2 cellular contexts compared by ENCODE assay signal in the genomic region with DNA sequence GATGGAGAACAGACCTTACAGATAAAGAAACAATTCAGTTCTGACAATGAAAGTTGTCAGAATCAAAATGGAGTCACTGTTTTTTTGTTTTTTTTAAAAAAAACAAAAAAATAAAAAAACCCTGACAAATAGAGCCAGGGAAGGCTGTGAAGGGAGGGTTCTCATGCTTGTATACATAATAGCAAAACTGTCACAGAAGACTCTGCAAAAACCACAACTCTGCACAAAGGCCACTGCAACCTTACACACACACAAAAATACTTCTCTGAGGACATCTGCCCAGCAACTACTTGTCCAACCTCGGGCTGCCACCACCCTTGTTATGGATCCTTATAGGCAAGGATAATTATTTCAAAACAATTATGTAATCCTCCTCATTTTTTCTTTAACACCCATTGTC.
A peak's percentile ranks its signal among the peaks of the same experiment; 100 is the strongest.
TF ChIP-seq lines count a peak whose summit lies in the region.

No MANE protein-coding gene starts in this region.

TF ChIP-seq in HEK293, 187 proteins besides CTCF, POLR2A, EP300 and RAD21:
- TF ChIP-seq ZNF175 (tag by site-specific recombination; IDR thresholded peaks at IDR 0.05), result no peak
- TF ChIP-seq, protein P1, sequence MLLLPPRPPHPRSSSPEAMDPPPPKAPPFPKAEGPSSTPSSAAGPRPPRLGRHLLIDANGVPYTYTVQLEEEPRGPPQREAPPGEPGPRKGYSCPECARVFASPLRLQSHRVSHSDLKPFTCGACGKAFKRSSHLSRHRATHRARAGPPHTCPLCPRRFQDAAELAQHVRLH (tag by site-specific recombination; IDR thresholded peaks at IDR 0.05), result no peak
- TF ChIP-seq ZNF133 (tag by site-specific recombination; IDR thresholded peaks at IDR 0.05), result no peak
- no peak for TF ChIP-seq KLF10 (tag by site-specific recombination; IDR thresholded peaks at IDR 0.05)
- TF ChIP-seq, protein P2, sequence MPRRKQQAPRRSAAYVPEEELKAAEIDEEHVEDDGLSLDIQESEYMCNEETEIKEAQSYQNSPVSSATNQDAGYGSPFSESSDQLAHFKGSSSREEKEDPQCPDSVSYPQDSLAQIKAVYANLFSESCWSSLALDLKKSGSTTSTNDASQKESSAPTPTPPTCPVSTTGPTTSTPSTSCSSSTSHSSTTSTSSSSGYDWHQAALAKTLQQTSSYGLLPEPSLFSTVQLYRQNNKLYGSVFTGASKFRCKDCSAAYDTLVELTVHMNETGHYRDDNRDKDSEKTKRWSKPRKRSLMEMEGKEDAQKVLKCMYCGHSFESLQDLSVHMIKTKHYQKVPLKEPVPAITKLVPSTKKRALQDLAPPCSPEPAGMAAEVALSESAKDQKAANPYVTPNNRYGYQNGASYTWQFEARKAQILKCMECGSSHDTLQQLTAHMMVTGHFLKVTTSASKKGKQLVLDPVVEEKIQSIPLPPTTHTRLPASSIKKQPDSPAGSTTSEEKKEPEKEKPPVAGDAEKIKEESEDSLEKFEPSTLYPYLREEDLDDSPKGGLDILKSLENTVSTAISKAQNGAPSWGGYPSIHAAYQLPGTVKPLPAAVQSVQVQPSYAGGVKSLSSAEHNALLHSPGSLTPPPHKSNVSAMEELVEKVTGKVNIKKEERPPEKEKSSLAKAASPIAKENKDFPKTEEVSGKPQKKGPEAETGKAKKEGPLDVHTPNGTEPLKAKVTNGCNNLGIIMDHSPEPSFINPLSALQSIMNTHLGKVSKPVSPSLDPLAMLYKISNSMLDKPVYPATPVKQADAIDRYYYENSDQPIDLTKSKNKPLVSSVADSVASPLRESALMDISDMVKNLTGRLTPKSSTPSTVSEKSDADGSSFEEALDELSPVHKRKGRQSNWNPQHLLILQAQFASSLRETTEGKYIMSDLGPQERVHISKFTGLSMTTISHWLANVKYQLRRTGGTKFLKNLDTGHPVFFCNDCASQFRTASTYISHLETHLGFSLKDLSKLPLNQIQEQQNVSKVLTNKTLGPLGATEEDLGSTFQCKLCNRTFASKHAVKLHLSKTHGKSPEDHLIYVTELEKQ (tag by site-specific recombination; IDR thresholded peaks at IDR 0.05; ENCODE audit: borderline replicate concordance), result no peak
- TF ChIP-seq, protein P3, sequence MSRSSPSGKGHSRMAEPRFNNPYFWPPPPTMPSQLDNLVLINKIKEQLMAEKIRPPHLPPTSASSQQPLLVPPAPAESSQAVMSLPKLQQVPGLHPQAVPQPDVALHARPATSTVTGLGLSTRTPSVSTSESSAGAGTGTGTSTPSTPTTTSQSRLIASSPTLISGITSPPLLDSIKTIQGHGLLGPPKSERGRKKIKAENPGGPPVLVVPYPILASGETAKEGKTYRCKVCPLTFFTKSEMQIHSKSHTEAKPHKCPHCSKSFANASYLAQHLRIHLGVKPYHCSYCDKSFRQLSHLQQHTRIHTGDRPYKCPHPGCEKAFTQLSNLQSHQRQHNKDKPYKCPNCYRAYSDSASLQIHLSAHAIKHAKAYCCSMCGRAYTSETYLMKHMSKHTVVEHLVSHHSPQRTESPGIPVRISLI (tag by site-specific recombination; IDR thresholded peaks at IDR 0.05), result peak; percentile 48; the same call in 1 of the 2 replicates
- TF ChIP-seq, protein P4, sequence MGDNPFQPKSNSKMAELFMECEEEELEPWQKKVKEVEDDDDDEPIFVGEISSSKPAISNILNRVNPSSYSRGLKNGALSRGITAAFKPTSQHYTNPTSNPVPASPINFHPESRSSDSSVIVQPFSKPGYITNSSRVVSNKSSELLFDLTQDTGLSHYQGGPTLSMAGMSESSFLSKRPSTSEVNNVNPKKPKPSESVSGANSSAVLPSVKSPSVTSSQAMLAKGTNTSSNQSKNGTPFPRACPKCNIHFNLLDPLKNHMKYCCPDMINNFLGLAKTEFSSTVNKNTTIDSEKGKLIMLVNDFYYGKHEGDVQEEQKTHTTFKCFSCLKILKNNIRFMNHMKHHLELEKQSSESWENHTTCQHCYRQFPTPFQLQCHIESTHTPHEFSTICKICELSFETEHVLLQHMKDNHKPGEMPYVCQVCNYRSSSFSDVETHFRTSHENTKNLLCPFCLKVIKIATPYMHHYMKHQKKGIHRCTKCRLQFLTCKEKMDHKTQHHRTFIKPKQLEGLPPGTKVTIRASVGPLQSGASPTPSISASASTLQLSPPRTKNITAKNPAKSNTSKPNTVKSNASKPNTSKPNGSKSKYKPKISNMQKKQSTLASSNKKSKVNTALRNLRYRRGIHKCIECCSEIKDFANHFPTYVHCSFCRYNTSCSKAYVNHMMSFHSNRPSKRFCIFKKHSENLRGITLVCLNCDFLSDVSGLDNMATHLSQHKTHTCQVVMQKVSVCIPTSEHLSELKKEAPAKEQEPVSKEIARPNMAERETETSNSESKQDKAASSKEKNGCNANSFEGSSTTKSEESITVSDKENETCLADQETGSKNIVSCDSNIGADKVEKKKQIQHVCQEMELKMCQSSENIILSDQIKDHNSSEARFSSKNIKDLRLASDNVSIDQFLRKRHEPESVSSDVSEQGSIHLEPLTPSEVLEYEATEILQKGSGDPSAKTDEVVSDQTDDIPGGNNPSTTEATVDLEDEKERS (tag by site-specific recombination; IDR thresholded peaks at IDR 0.05), result no peak
- TF ChIP-seq ZNF600 (tag by site-specific recombination; IDR thresholded peaks at IDR 0.05), result peak; percentile 58; the same call in 1 of the 2 replicates
- TF ChIP-seq ZSCAN30 (tag by site-specific recombination; IDR thresholded peaks at IDR 0.05), result no peak
- TF ChIP-seq ZNF174 (tag by site-specific recombination; IDR thresholded peaks at IDR 0.05), result no peak
- TF ChIP-seq ZNF202 (tag by site-specific recombination; IDR thresholded peaks at IDR 0.05; ENCODE audit: borderline replicate concordance), result no peak
- TF ChIP-seq ZNF416 (tag by site-specific recombination; IDR thresholded peaks at IDR 0.05), result no peak
- TF ChIP-seq ZBTB1 (tag by site-specific recombination; IDR thresholded peaks at IDR 0.05), result no peak
- TF ChIP-seq, protein P5, sequence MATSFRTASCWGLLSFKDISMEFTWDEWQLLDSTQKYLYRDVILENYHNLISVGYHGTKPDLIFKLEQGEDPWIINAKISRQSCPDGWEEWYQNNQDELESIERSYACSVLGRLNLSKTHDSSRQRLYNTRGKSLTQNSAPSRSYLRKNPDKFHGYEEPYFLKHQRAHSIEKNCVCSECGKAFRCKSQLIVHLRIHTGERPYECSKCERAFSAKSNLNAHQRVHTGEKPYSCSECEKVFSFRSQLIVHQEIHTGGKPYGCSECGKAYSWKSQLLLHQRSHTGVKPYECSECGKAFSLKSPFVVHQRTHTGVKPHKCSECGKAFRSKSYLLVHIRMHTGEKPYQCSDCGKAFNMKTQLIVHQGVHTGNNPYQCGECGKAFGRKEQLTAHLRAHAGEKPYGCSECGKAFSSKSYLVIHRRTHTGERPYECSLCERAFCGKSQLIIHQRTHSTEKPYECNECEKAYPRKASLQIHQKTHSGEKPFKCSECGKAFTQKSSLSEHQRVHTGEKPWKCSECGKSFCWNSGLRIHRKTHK (tag by site-specific recombination; IDR thresholded peaks at IDR 0.05), result no peak
- no peak for TF ChIP-seq ZNF354C (tag by site-specific recombination; IDR thresholded peaks at IDR 0.05; ENCODE audit: borderline replicate concordance, low read depth)
- no peak for TF ChIP-seq ZNF266 (tag by site-specific recombination; IDR thresholded peaks at IDR 0.05; ENCODE audit: low read depth)
- TF ChIP-seq ZNF391 (tag by site-specific recombination; IDR thresholded peaks at IDR 0.05; ENCODE audit: borderline replicate concordance, low read depth), result no peak

TF ChIP-seq in HepG2, 621 proteins besides CTCF, POLR2A, EP300 and RAD21:
- TF ChIP-seq KLF11 (CRISPR knock-in tag; IDR thresholded peaks at IDR 0.05), result no peak
- TF ChIP-seq ZMYM3 (CRISPR knock-in tag; IDR thresholded peaks at IDR 0.05), result no peak
- TF ChIP-seq, protein P6, sequence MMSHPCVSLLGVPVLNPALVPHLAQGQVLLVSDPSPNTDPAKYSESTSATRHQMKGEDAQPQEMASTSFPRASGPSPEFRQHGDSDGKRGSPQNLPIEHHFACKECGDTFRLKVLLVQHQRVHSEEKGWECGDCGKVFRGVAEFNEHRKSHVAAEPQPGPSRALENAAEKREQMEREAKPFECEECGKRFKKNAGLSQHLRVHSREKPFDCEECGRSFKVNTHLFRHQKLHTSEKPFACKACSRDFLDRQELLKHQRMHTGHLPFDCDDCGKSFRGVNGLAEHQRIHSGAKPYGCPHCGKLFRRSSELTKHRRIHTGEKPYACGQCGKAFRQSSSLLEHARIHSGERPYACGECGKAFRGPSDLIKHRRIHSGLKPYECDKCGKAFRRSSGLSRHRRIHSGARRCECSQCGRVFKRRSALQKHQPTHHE (CRISPR knock-in tag; IDR thresholded peaks at IDR 0.05; ENCODE audit: borderline replicate concordance), result no peak
- TF ChIP-seq, protein P7, sequence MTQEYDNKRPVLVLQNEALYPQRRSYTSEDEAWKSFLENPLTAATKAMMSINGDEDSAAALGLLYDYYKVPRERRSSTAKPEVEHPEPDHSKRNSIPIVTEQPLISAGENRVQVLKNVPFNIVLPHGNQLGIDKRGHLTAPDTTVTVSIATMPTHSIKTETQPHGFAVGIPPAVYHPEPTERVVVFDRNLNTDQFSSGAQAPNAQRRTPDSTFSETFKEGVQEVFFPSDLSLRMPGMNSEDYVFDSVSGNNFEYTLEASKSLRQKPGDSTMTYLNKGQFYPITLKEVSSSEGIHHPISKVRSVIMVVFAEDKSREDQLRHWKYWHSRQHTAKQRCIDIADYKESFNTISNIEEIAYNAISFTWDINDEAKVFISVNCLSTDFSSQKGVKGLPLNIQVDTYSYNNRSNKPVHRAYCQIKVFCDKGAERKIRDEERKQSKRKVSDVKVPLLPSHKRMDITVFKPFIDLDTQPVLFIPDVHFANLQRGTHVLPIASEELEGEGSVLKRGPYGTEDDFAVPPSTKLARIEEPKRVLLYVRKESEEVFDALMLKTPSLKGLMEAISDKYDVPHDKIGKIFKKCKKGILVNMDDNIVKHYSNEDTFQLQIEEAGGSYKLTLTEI (CRISPR knock-in tag; conservative IDR thresholded peaks at IDR 0.05), result no peak
